ENCODE assay signal across 8 cellular contexts in genomic region chr3:155805204-155805801, GRCh38. TPM values are rescaled to one million over a fixed set of nuclear protein-coding genes. Genes with fewer than 3 reads are reported as not detected.
DNase-seq lines count a peak whose midpoint lies in the region; ATAC-seq, FAIRE-seq and TF ChIP-seq lines count a peak whose summit lies in the region.

No MANE protein-coding gene starts in this region.

- WGBS in A549 (ENCODE audit: missing lambda C conversion rate) = 22% methylated on average over 14 of the region's 15 CpGs

- H3K4me3 ChIP-seq in A549 = peak overlapping the region; percentile 80

- no peaks in the 10 kb centered on the region for H3K9me3 ChIP-seq in A549

- FAIRE-seq in A549 (lab: Jason Lieb, UNC) (no peak), D721Med (lab: Jason Lieb, UNC) (no peak)

- no peak for TF ChIP-seq RAD21 in A549 (conservative IDR thresholded peaks at IDR 0.05 in 1 of 2, IDR thresholded peaks at IDR 0.05 in 1 of 2)

- H3K27ac ChIP-seq in A549 = peak overlapping the region; percentile 92

- no peak for TF ChIP-seq POLR2A in A549 (IDR thresholded peaks at IDR 0.05; ENCODE audit: low read length)

- H3K9me3 Mint-ChIP-seq in IgD-negative memory B cell = peaks cover 0 to 3% (median 0%) of the 10 kb centered on the region in 3 donors
- H3K9me3 Mint-ChIP-seq in progenitor cell of endocrine pancreas (ENCODE audit: low read depth) = no peaks in the 10 kb centered on the region

- H3K4me1 ChIP-seq in A549 = no peaks in the 10 kb centered on the region

- H3K36me3 Mint-ChIP-seq in IgD-negative memory B cell = no peaks in the 10 kb centered on the region
- peaks cover 8% of the 10 kb centered on the region for H3K36me3 Mint-ChIP-seq in progenitor cell of endocrine pancreas (ENCODE audit: insufficient read depth)

- H3K27me3 Mint-ChIP-seq in IgD-negative memory B cell (peaks cover 2% of the 10 kb centered on the region), progenitor cell of endocrine pancreas (peaks cover 4% of the 10 kb centered on the region)

- no peak for TF ChIP-seq EP300 in A549 (IDR thresholded peaks at IDR 0.05)

- H3K27ac Mint-ChIP-seq in IgD-negative memory B cell (peak overlapping the region in 2 of 3 donors; percentile 80 to 88), progenitor cell of endocrine pancreas (peak overlapping the region; percentile 95)

- TF ChIP-seq CTCF in A549 (IDR thresholded peaks at IDR 0.05) = no peak
- no peak for TF ChIP-seq CTCF in progenitor cell of endocrine pancreas (IDR thresholded peaks at IDR 0.05; ENCODE audit: unreplicated experiment)
- TF ChIP-seq CTCF in D721Med (IDR thresholded peaks at IDR 0.05; ENCODE audit: insufficient read depth, missing control alignments) = no peak

- H3K4me1 Mint-ChIP-seq in IgD-negative memory B cell (peaks cover 5 to 9% (median 8%) of the 10 kb centered on the region in 3 donors), progenitor cell of endocrine pancreas (ENCODE audit: low read depth) (peaks cover 1% of the 10 kb centered on the region)

- H3K4me3 Mint-ChIP-seq in IgD-negative memory B cell (peak overlapping the region; percentile 84 to 95 (median 92)), progenitor cell of endocrine pancreas (ENCODE audit: low read depth) (peak overlapping the region; percentile 87)

- peak overlapping the region; percentile 74 for H3K4me2 ChIP-seq in A549

- ATAC-seq in A549 = peak; percentile 75 to 89
- peak; percentile 23 for ATAC-seq in GM19043 (IDR thresholded peaks at IDR 0.05; ENCODE audit: low read depth, unreplicated experiment)

- POLR2A ChIA-PET in A549 (lab: Yijun Ruan, JAX) = interaction anchor here (0.5 to 2.7 kb wide), 8 partner anchors 13 to 67 kb away, joined by 3 to 24 read pairs (median 6); partner anchors contain the start of genes GMPS, PLCH1 and SLC33A1

- CTCF ChIA-PET in A549 (lab: Yijun Ruan, JAX) = interaction anchor here (0.6 to 3.0 kb wide), 64 partner anchors 10 to 1399 kb away, joined by 3 to 40 read pairs (median 5); partner anchors contain the start of genes PLCH1 and SLC33A1

- DNase-seq in A549 (ENCODE audit: low read depth in 1 of 2, low spot score in 1 of 2) (peak; percentile 20 to 43), glomerular visceral epithelial cell (ENCODE audit: extremely low spot score) (peak; percentile 23), progenitor cell of endocrine pancreas (ENCODE audit: low spot score, unreplicated experiment) (no peak), D721Med (ENCODE audit: insufficient read length, low spot score) (no peak), globus pallidus (ENCODE audit: low spot score) (no peak)
- peak; percentile 37 to 52 for DNase-seq in activated CD4-positive, alpha-beta T cell treated with anti-CD3 and anti-CD28 coated beads, Interleukin-2, amount 50 U/mL, for 48 hours

TF ChIP-seq in A549, 52 proteins besides CTCF, POLR2A, EP300 and RAD21:
- TF ChIP-seq, protein P1, sequence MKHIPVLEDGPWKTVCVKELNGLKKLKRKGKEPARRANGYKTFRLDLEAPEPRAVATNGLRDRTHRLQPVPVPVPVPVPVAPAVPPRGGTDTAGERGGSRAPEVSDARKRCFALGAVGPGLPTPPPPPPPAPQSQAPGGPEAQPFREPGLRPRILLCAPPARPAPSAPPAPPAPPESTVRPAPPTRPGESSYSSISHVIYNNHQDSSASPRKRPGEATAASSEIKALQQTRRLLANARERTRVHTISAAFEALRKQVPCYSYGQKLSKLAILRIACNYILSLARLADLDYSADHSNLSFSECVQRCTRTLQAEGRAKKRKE (CRISPR knock-in tag; IDR thresholded peaks at IDR 0.05; ENCODE audit: low read depth) = no peak
- no peak for TF ChIP-seq TFCP2L1 (CRISPR knock-in tag; IDR thresholded peaks at IDR 0.05)
- TF ChIP-seq CBX2 (IDR thresholded peaks at IDR 0.05; ENCODE audit: borderline replicate concordance, low read depth) = no peak
- TF ChIP-seq PHF8 (IDR thresholded peaks at IDR 0.05; ENCODE audit: borderline replicate concordance, low read depth) = no peak
- no peak for TF ChIP-seq ZSCAN20 (CRISPR knock-in tag; IDR thresholded peaks at IDR 0.05)
- no peak for TF ChIP-seq HEYL (CRISPR knock-in tag; IDR thresholded peaks at IDR 0.05)
- TF ChIP-seq EHMT2 (IDR thresholded peaks at IDR 0.05; ENCODE audit: low read depth) = no peak
- no peak for TF ChIP-seq ZNF302 (CRISPR knock-in tag; IDR thresholded peaks at IDR 0.05)
- TF ChIP-seq, protein P2, sequence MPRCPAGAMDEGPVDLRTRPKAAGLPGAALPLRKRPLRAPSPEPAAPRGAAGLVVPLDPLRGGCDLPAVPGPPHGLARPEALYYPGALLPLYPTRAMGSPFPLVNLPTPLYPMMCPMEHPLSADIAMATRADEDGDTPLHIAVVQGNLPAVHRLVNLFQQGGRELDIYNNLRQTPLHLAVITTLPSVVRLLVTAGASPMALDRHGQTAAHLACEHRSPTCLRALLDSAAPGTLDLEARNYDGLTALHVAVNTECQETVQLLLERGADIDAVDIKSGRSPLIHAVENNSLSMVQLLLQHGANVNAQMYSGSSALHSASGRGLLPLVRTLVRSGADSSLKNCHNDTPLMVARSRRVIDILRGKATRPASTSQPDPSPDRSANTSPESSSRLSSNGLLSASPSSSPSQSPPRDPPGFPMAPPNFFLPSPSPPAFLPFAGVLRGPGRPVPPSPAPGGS (IDR thresholded peaks at IDR 0.05) = no peak
- TF ChIP-seq, protein P3, sequence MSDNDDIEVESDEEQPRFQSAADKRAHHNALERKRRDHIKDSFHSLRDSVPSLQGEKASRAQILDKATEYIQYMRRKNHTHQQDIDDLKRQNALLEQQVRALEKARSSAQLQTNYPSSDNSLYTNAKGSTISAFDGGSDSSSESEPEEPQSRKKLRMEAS (IDR thresholded peaks at IDR 0.05) = no peak
- no peak for TF ChIP-seq JUNB (IDR thresholded peaks at IDR 0.05)
- no peak for TF ChIP-seq NPAS2 (CRISPR knock-in tag; IDR thresholded peaks at IDR 0.05; ENCODE audit: borderline replicate concordance)
- TF ChIP-seq ESRRA (IDR thresholded peaks at IDR 0.05; ENCODE audit: borderline replicate concordance, low read length) = no peak
- TF ChIP-seq REST (IDR thresholded peaks at IDR 0.05) = no peak
- TF ChIP-seq CHD2 (IDR thresholded peaks at IDR 0.05; ENCODE audit: low read length, partially characterized antibody) = no peak
TF ChIP-seq in A549: peak in this region for 0.

RNA-seq across cellular contexts. Expression of gene C3orf33, which starts 0.8 kb away (rescaled TPM):
- polyA plus RNA-seq in A549 (2011; rRNA removed) = 9.3 and 11.1 TPM in 2 replicates
- 3.5 and 3.6 TPM in 2 replicates for polyA plus RNA-seq in A549 (2012; cell fraction: cytosol; rRNA removed)
- 1.3 and 4.8 TPM in 2 replicates for polyA plus RNA-seq in A549 (2012; cell fraction: nucleus; rRNA removed)
- polyA plus RNA-seq in A549 (2017; fragmentation: RNase III; extraction: RNeasy Plus Mini Kit Qiagen cat#74134 plus additional on column Dnase treatment) = 7.7 to 8.3 TPM (median 7.9 TPM) in 3 replicates
- polyA minus RNA-seq in A549 (2011; rRNA and poly(A)+ RNA removed) = 1.6 and 1.7 TPM in 2 replicates
- 2.1 TPM for polyA plus RNA-seq in IgD-negative memory B cell
- 4.4 and 5.3 TPM in 2 replicates for total RNA-seq in progenitor cell of endocrine pancreas

RNA-seq across cellular contexts. Expression of gene SLC33A1, which starts 48.9 kb away (rescaled TPM):
- polyA plus RNA-seq in A549 (2011; rRNA removed) (42.6 and 45.9 TPM in 2 replicates), A549 (2017; fragmentation: RNase III; extraction: RNeasy Plus Mini Kit Qiagen cat#74134 plus additional on column Dnase treatment) (16.6 to 18.9 TPM (median 17.0 TPM) in 3 replicates), IgD-negative memory B cell (13.0 TPM)
- 7.5 and 9.7 TPM in 2 replicates for polyA plus RNA-seq in A549 (2012; cell fraction: cytosol; rRNA removed)
- polyA plus RNA-seq in A549 (2012; cell fraction: nucleus; rRNA removed) = 15.3 and 17.9 TPM in 2 replicates
- 32.0 and 34.1 TPM in 2 replicates for polyA minus RNA-seq in A549 (2011; rRNA and poly(A)+ RNA removed)
- 23.2 and 23.7 TPM in 2 replicates for total RNA-seq in progenitor cell of endocrine pancreas

Comparison
In these comparisons a context has a peak if more than half of its experiments do, and no peak if none do; other contexts are left out.
1. DNase-seq: peak in A549 (2 of 2), activated CD4-positive, alpha-beta T cell treated with anti-CD3 and anti-CD28 coated beads, Interleukin-2, amount 50 U/mL, for 48 hours (2 of 2) and glomerular visceral epithelial cell (single experiment); none in progenitor cell of endocrine pancreas (single experiment), D721Med (single experiment) and globus pallidus (single experiment).